In the genomic region with DNA sequence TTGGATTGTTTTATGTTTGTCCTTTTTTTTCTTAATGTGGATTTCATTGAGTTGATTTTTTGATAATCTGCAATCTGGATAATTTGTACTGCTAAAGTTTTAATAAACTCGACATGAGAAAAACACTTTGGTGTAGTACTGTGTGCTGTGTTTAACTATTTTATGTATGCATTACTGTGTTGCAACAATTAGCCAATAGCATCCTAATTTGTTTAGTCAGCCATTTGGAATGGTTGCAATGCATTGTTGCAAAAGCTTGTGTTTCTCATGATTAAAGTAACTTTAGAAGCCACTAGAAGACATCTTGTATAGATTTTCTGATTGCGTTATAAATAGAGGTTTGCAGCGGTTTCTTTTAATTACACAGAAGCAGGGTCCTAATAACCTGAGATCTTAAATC, we compare ENCODE assay signal across 22 cellular contexts. TPM values are rescaled to one million over a fixed set of nuclear protein-coding genes. Genes with fewer than 3 reads are reported as not detected.
DNase-seq lines count a peak whose midpoint lies in the region; ATAC-seq and TF ChIP-seq lines count a peak whose summit lies in the region.
"Had no signal": no experiment of that assay in that cellular context is flagged by ENCODE, and none has a peak within 500 bp of the region (broad histone marks: within the 10 kb centered on the region; RNA-seq: fewer than 3 reads in every experiment).

No MANE protein-coding gene starts in this region.

- intact Hi-C loops in spleen (cut with DNase I; ENCODE audit: low total_unique reads): no loop called here
- intact Hi-C loops in PC-3 (cut with micrococcal nuclease): no loop called here

- H2BK15ac ChIP-seq in mesenchymal stem cell (ENCODE audit: low read depth, poor library complexity, severe bottlenecking): no peak overlapping the region

- H4K8ac ChIP-seq in mesenchymal stem cell (ENCODE audit: low read length): no peak overlapping the region

- TF ChIP-seq CTCF in AG10803 (conservative IDR thresholded peaks at IDR 0.05; ENCODE audit: low read length) (no peak), spleen (IDR thresholded peaks at IDR 0.05 in 8 of 11, conservative IDR thresholded peaks at IDR 0.05 in 3 of 11) (no peak), PC-3 (conservative IDR thresholded peaks at IDR 0.05; ENCODE audit: low read depth, low read length) (no peak)

- 91% methylated on average over 1 of the region's 3 CpGs for WGBS in mesenchymal stem cell
- WGBS in spleen, 5 donors: 95 to 99% (median 97%) methylated on average over 3 of the region's 3 CpGs

- POLR2A ChIA-PET in PC-3 (lab: Charles Lee; ENCODE audit: unreplicated experiment): no interaction called here

- H4K91ac ChIP-seq in mesenchymal stem cell (ENCODE audit: low read length): no peak overlapping the region

- H2AFZ ChIP-seq in mesenchymal stem cell (ENCODE audit: low read depth, low read length) (no peak overlapping the region), PC-3 (ENCODE audit: low read length) (no peak overlapping the region)
- H2AFZ ChIP-seq: parathyroid adenoma had no signal

- no peak for TF ChIP-seq POLR2A in spleen (IDR thresholded peaks at IDR 0.05)

- H3K14ac ChIP-seq in mesenchymal stem cell (ENCODE audit: low read length in 2 of 2): no peak overlapping the region

- DNase-seq in AG10803 (ENCODE audit: low read depth): peak; percentile 83
- peak; percentile 26 for DNase-seq in dedifferentiated amniotic fluid mesenchymal stem cell (ENCODE audit: extremely low spot score)
- peak; percentile 70 for DNase-seq in mesenchymal stem cell
- no peak for DNase-seq in activated CD4-positive, CD25-positive, alpha-beta regulatory T cell treated with anti-CD3 and anti-CD28 coated beads, Interleukin-2, amount 50 U/mL, for 72 hours
- DNase-seq in spleen: no peak
- DNase-seq in PC-3: no peak
- DNase-seq: activated CD4-positive, alpha-beta T cell treated with anti-CD3 and anti-CD28 coated beads, Interleukin-2, amount 10 ng/mL, durations not matched to agents 7 days and 5 days; activated CD8-positive, alpha-beta memory T cell treated with anti-CD3 and anti-CD28 coated beads, Interleukin-2, amount 50 U/mL, for 48 hours; activated gamma-delta T cell treated with Interleukin-2 at 50 U/mL for 16 hours; anterior cingulate cortex; GOT3; left ventricle myocardium superior; NCI-H2029; stimulated activated CD8-positive, alpha-beta memory T cell treated with anti-CD3 and anti-CD28 coated beads, Interleukin-4, amount 100 ng/mL, for 48 hours; substantia nigra had no signal

- H3K36me3 ChIP-seq in mesenchymal stem cell (ENCODE audit: control insufficient read depth in 1 of 2, insufficient read depth in 2 of 2, low read depth in 1 of 2, low read length in 2 of 2): peaks cover 6 to 72% of the 10 kb centered on the region in 2 experiments
- H3K36me3 ChIP-seq in spleen: peaks cover 4 to 83% (median 53%) of the 10 kb centered on the region in 6 donors
- peaks cover 40% of the 10 kb centered on the region for H3K36me3 ChIP-seq in PC-3 (ENCODE audit: low read depth, low read length)

- no peak overlapping the region for H2BK12ac ChIP-seq in mesenchymal stem cell (ENCODE audit: low read length in 2 of 2)

- no peaks in the 10 kb centered on the region for H4K20me1 ChIP-seq in PC-3 (ENCODE audit: low read length)

- H2BK5ac ChIP-seq in mesenchymal stem cell (ENCODE audit: low read depth, low read length, poor library complexity, severe bottlenecking): no peak overlapping the region

- CTCF ChIA-PET in PC-3 (lab: Charles Lee): no interaction called here

- H3K9me3 ChIP-seq in mesenchymal stem cell (ENCODE audit: control insufficient read depth, low read length) (no peaks in the 10 kb centered on the region), spleen (no peaks in the 10 kb centered on the region), PC-3 (ENCODE audit: low read length) (no peaks in the 10 kb centered on the region)

- H3K4me1 ChIP-seq in mesenchymal stem cell (ENCODE audit: control insufficient read depth, insufficient read depth, low read depth, low read length): no peaks in the 10 kb centered on the region
- no peaks in the 10 kb centered on the region for H3K4me1 ChIP-seq in spleen
- H3K4me1 ChIP-seq in PC-3 (ENCODE audit: insufficient read depth, low read length): no peaks in the 10 kb centered on the region
- H3K4me1 ChIP-seq: parathyroid adenoma had no signal

- no peak overlapping the region for H2AK5ac ChIP-seq in mesenchymal stem cell (ENCODE audit: low read length, severe bottlenecking)

- no TSS peak for BruUV-seq in PC-3 (replicated peaks; lab: Mats Ljungman, UMichigan)

- no peak for ATAC-seq in HG02763 (IDR thresholded peaks at IDR 0.05; ENCODE audit: unreplicated experiment)
- ATAC-seq in PC-3: no peak
- ATAC-seq: left ventricle myocardium superior had no signal

- no peaks in the 10 kb centered on the region for H3K9me2 ChIP-seq in PC-3 (replicated peaks; ENCODE audit: low read length)

- H3K27me3 ChIP-seq in mesenchymal stem cell (ENCODE audit: control insufficient read depth in 1 of 2, insufficient read depth in 1 of 2, low read length in 2 of 2) (no peaks in the 10 kb centered on the region), spleen (replicated peaks in 1 of 7) (no peaks in the 10 kb centered on the region), PC-3 (ENCODE audit: low read length) (no peaks in the 10 kb centered on the region)

- no peak overlapping the region for H3K18ac ChIP-seq in mesenchymal stem cell (ENCODE audit: low read depth in 1 of 2, low read length in 2 of 2)

- no peak overlapping the region for H3K23ac ChIP-seq in mesenchymal stem cell (ENCODE audit: low read length in 2 of 2)

- H3K4me3 ChIP-seq in AG10803 (ENCODE audit: low read length) (no peak overlapping the region), mesenchymal stem cell (ENCODE audit: insufficient read depth in 1 of 2, low read depth in 1 of 2, low read length in 2 of 2) (no peak overlapping the region), spleen (no peak overlapping the region), PC-3 (ENCODE audit: low read length) (no peak overlapping the region)

- no peaks in the 10 kb centered on the region for H3F3A ChIP-seq in PC-3 (ENCODE audit: low read length, unreplicated experiment)

- no peak overlapping the region for H3K9ac ChIP-seq in mesenchymal stem cell (ENCODE audit: low read length)
- H3K9ac ChIP-seq in PC-3 (ENCODE audit: low read length): no peak overlapping the region
- H3K9ac ChIP-seq: parathyroid adenoma had no signal

- H2BK120ac ChIP-seq in mesenchymal stem cell (ENCODE audit: low read depth, low read length): no peak overlapping the region

- peaks cover 3% of the 10 kb centered on the region for H3K79me1 ChIP-seq in mesenchymal stem cell (replicated peaks; ENCODE audit: low read length, poor library complexity, severe bottlenecking)

- no peak overlapping the region for H3K4ac ChIP-seq in mesenchymal stem cell (ENCODE audit: low read depth in 1 of 2, low read length in 2 of 2)

- TF ChIP-seq RAD21 in Ishikawa (IDR thresholded peaks at IDR 0.05; ENCODE audit: low read depth): no peak

- no peak for TF ChIP-seq EP300 in Ishikawa (IDR thresholded peaks at IDR 0.05; ENCODE audit: borderline replicate concordance)

- no peak overlapping the region for H3K4me2 ChIP-seq in mesenchymal stem cell (ENCODE audit: low read length, poor library complexity, severe bottlenecking)
- no peak overlapping the region for H3K4me2 ChIP-seq in PC-3 (ENCODE audit: low read length)

- no peaks in the 10 kb centered on the region for H3K79me2 ChIP-seq in PC-3 (ENCODE audit: low read length)
- H3K79me2 ChIP-seq: parathyroid adenoma had no signal

- H3K27ac ChIP-seq in mesenchymal stem cell (ENCODE audit: low read length, poor library complexity, severe bottlenecking): no peak overlapping the region
- H3K27ac ChIP-seq in spleen: no peak overlapping the region
- no peak overlapping the region for H3K27ac ChIP-seq in PC-3 (ENCODE audit: low read length)
- H3K27ac ChIP-seq: parathyroid adenoma had no signal

TF ChIP-seq in Ishikawa, 13 proteins besides CTCF, POLR2A, EP300 and RAD21:
- TF ChIP-seq, protein P1, sequence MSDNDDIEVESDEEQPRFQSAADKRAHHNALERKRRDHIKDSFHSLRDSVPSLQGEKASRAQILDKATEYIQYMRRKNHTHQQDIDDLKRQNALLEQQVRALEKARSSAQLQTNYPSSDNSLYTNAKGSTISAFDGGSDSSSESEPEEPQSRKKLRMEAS (IDR thresholded peaks at IDR 0.05): no peak
- TF ChIP-seq TAF1 (IDR thresholded peaks at IDR 0.05; ENCODE audit: low read depth): no peak
- TF ChIP-seq EGR1 (IDR thresholded peaks at IDR 0.05): no peak
- TF ChIP-seq CEBPB (IDR thresholded peaks at IDR 0.05): peak; percentile 48; the same call in 1 of the 2 replicates
- TF ChIP-seq, protein P2, sequence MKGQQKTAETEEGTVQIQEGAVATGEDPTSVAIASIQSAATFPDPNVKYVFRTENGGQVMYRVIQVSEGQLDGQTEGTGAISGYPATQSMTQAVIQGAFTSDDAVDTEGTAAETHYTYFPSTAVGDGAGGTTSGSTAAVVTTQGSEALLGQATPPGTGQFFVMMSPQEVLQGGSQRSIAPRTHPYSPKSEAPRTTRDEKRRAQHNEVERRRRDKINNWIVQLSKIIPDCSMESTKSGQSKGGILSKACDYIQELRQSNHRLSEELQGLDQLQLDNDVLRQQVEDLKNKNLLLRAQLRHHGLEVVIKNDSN (IDR thresholded peaks at IDR 0.05): no peak

RNA-seq across cellular contexts. Expression of a gene that starts 53.5 kb away (rescaled TPM):
- 79.9 TPM for polyA plus RNA-seq in mesenchymal stem cell (2013, experiment 1 of 2)
- 80.0 TPM for polyA plus RNA-seq in mesenchymal stem cell (2013, experiment 2 of 2)
- total RNA-seq in spleen: 10 to 100 TPM; 47.8 to 72.7 (median 64.5) TPM
- 10 to 100 TPM; 32.5 to 43.1 (median 34.8) TPM for polyA plus RNA-seq in spleen
- total RNA-seq in PC-3 (2014; rRNA removed): 20.9 and 33.7 TPM in 2 replicates

RNA-seq across cellular contexts. Expression of a gene that starts 56.6 kb away (rescaled TPM):
- polyA plus RNA-seq in mesenchymal stem cell (2013, experiment 1 of 2): 0.17 TPM
- polyA plus RNA-seq in mesenchymal stem cell (2013, experiment 2 of 2): 0.15 TPM
- not detected for total RNA-seq in spleen
- polyA plus RNA-seq in spleen: under 1 TPM in 2 of 3 donors, not detected in 1; 0.09 to 0.15 TPM
- not detected in 2 replicates for total RNA-seq in PC-3 (2014; rRNA removed)
- total RNA-seq: activated CD4-positive, alpha-beta T cell treated with anti-CD3 and anti-CD28 coated beads, Interleukin-2, amount 10 ng/mL, durations not matched to agents 7 days and 5 days; glomerular endothelial cell; left ventricle myocardium superior; myocyte had no signal
- polyA plus RNA-seq: CD14-positive monocyte, IgD-negative memory B cell had no signal

RNA-seq across cellular contexts. Expression of a gene that starts 56.6 kb away (rescaled TPM):
- polyA plus RNA-seq in mesenchymal stem cell (2013, experiment 1 of 2): 1.5 TPM
- 1.5 TPM for polyA plus RNA-seq in mesenchymal stem cell (2013, experiment 2 of 2)
- total RNA-seq in spleen (1 to 10 TPM; 3.4 to 6.9 (median 4.4) TPM), PC-3 (2014; rRNA removed) (5.0 and 5.9 TPM in 2 replicates)
- 1 to 10 TPM; 1.2 to 2.3 (median 2.1) TPM for polyA plus RNA-seq in spleen

Comparison
In these comparisons a context has a peak if more than half of its experiments do, and no peak if none do; other contexts are left out.
1. DNase-seq: peak in AG10803 (single experiment), dedifferentiated amniotic fluid mesenchymal stem cell (single experiment) and mesenchymal stem cell (single experiment); none in activated CD4-positive, CD25-positive, alpha-beta regulatory T cell treated with anti-CD3 and anti-CD28 coated beads, Interleukin-2, amount 50 U/mL, for 72 hours (single experiment), spleen (single experiment) and PC-3 (single experiment).